In the genomic region with DNA sequence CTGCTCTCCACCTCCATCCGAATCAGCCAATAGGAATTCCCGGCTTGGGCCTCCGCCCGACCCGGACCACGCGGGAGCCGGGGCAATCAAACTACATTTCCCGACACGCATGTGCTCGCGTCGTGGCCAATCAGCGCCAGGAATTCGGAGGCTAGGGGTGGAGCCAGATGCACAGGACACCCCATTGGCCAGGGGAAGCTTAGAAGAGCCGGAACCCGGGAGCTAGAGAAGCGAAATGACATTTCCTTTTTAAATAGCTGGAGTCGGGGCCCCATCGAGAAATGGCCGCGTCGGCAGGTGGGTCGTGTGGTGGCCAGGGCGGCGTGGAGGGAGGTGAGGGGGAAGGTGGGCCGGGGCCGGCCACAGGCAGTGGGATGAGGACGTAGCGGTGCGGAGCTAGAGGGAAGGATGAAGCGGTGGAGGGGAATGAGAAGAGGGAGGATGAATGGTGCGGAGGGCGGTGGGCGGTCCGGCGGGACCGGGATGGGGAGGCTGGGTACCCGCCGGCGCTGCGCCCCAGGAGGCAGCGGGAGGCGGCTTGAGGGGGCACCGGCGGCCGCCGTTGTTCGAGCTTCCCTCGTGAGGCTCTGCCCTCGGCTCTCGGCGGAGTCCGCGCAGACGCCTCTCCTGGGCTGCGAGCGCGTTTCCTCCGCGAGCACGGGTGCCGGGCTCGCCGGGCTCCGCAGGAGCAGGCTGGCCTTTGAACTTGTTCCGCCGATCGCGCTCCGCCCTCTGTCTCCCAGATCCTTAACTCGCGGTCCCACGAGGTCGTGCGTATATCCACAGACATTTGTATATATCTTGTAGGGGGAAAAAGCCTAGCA, we compare ENCODE assay signal across 2 cellular contexts.
TF ChIP-seq lines count a peak whose summit lies in the region.

A gene with protein sequence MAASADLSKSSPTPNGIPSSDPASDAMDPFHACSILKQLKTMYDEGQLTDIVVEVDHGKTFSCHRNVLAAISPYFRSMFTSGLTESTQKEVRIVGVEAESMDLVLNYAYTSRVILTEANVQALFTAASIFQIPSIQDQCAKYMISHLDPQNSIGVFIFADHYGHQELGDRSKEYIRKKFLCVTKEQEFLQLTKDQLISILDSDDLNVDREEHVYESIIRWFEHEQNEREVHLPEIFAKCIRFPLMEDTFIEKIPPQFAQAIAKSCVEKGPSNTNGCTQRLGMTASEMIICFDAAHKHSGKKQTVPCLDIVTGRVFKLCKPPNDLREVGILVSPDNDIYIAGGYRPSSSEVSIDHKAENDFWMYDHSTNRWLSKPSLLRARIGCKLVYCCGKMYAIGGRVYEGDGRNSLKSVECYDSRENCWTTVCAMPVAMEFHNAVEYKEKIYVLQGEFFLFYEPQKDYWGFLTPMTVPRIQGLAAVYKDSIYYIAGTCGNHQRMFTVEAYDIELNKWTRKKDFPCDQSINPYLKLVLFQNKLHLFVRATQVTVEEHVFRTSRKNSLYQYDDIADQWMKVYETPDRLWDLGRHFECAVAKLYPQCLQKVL (plus strand): TSS at position 233 of the 824 bp plus-strand sequence. CDS start 49 bp downstream, at position 282.

TF ChIP-seq in IMR-90, 13 proteins besides CTCF, POLR2A, EP300 and RAD21:
- TF ChIP-seq, protein P1, sequence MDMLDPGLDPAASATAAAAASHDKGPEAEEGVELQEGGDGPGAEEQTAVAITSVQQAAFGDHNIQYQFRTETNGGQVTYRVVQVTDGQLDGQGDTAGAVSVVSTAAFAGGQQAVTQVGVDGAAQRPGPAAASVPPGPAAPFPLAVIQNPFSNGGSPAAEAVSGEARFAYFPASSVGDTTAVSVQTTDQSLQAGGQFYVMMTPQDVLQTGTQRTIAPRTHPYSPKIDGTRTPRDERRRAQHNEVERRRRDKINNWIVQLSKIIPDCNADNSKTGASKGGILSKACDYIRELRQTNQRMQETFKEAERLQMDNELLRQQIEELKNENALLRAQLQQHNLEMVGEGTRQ (IDR thresholded peaks at IDR 0.05; ENCODE audit: low read depth, low read length): peak; percentile 84
- TF ChIP-seq CEBPB (IDR thresholded peaks at IDR 0.05; ENCODE audit: low read depth, low read length) (no peak), RCOR1 (IDR thresholded peaks at IDR 0.05; ENCODE audit: insufficient replicate concordance, low read length) (no peak), SMC3 (IDR thresholded peaks at IDR 0.05; ENCODE audit: low read depth, low read length) (no peak), MAZ (IDR thresholded peaks at IDR 0.05; ENCODE audit: borderline replicate concordance, low read depth, low read length) (peak; percentile 28; the same call in 1 of the 2 replicates), RFX5 (IDR thresholded peaks at IDR 0.05; ENCODE audit: low read depth, low read length) (no peak), MXI1 (IDR thresholded peaks at IDR 0.05; ENCODE audit: borderline replicate concordance, low read depth, low read length) (peak; percentile 73; the same call in 1 of the 2 replicates), CHD1 (IDR thresholded peaks at IDR 0.05; ENCODE audit: low read depth, low read length) (no peak), NFE2L2 (IDR thresholded peaks at IDR 0.05; ENCODE audit: low read depth, low read length) (no peak), BHLHE40 (IDR thresholded peaks at IDR 0.05; ENCODE audit: low read depth, low read length) (no peak), FOS (IDR thresholded peaks at IDR 0.05; ENCODE audit: low read depth, low read length) (no peak), MAFK (IDR thresholded peaks at IDR 0.05; ENCODE audit: low read depth, low read length) (no peak)
- TF ChIP-seq, protein P2, sequence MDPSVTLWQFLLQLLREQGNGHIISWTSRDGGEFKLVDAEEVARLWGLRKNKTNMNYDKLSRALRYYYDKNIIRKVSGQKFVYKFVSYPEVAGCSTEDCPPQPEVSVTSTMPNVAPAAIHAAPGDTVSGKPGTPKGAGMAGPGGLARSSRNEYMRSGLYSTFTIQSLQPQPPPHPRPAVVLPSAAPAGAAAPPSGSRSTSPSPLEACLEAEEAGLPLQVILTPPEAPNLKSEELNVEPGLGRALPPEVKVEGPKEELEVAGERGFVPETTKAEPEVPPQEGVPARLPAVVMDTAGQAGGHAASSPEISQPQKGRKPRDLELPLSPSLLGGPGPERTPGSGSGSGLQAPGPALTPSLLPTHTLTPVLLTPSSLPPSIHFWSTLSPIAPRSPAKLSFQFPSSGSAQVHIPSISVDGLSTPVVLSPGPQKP (IDR thresholded peaks at IDR 0.05; ENCODE audit: borderline replicate concordance, low read depth, low read length): no peak

TF ChIP-seq in endothelial cell of umbilical vein, 7 proteins besides CTCF, POLR2A, EP300 and RAD21:
- TF ChIP-seq, protein P3, sequence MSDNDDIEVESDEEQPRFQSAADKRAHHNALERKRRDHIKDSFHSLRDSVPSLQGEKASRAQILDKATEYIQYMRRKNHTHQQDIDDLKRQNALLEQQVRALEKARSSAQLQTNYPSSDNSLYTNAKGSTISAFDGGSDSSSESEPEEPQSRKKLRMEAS (IDR thresholded peaks at IDR 0.05; ENCODE audit: insufficient read depth, insufficient read length): peak; percentile 89
- TF ChIP-seq POLR2AphosphoS5 (IDR thresholded peaks at IDR 0.05; ENCODE audit: insufficient read depth, low read depth, low read length) (peak; percentile 44), MYC (IDR thresholded peaks at IDR 0.05; ENCODE audit: low read depth, low read length) (no peak)
